23 cellular contexts compared by ENCODE assay signal in the genomic region with DNA sequence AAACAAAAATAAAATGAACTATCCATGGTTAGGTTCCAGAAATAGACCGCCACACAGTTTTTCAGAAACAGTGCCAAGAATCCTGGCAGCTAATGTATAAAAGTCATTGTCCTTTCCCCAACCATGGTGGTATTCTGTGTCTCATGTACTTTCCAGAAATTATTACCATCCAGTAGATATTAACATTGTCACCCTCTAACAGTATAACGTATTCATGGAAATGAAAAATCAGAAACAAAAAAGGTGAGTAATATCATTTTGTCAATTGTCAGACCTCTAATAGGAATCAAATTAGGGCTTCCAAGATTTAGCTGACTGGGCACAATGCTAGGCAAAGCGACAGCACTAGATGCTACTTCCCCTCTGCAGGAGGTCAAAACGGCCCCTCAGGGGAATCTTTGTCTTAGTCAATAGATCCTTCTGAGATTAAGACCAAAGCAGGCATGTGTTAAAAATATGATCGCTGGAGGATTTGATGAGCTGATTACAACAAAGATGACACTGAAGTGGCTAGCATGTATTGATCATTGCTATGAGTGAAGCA.
"Had no signal": no experiment of that assay in that cellular context is flagged by ENCODE, and none has a peak within 500 bp of the region (broad histone marks: within the 10 kb centered on the region; RNA-seq: fewer than 3 reads in every experiment).

No MANE protein-coding gene starts in this region.

- ATAC-seq: activated CD8-positive, alpha-beta T cell treated with anti-CD3 and anti-CD28 coated beads, Interleukin-2, amount 10 ng/mL, durations not matched to agents 7 days and 5 days; activated T-helper 17 cell treated with anti-CD3 and anti-CD28 coated beads, Interleukin-2, amount 50 U/mL, for 72 hours; foreskin keratinocyte; left lung; natural killer cell; T-cell; upper lobe of right lung had no signal

- H3K9me3 ChIP-seq: adrenal gland, ascending aorta, left lung, stomach, testis, upper lobe of right lung had no signal

- H3K4me3 ChIP-seq: adrenal gland, ascending aorta, left lung, stomach, testis, upper lobe of right lung had no signal

- H3K27me3 ChIP-seq: adrenal gland, ascending aorta, brain microvascular endothelial cell, left lung, stomach, testis, upper lobe of right lung had no signal

- H3K27ac ChIP-seq: adrenal gland, ascending aorta, brain microvascular endothelial cell, foreskin keratinocyte, left lung, stomach, testis, upper lobe of right lung, WERI-Rb-1 had no signal

- H3K36me3 ChIP-seq: adrenal gland, ascending aorta, brain microvascular endothelial cell, left lung, stomach, upper lobe of right lung, WERI-Rb-1 had no signal

- DNase-seq: activated CD4-positive, alpha-beta T cell treated with anti-CD3 and anti-CD28 coated beads, Interleukin-2, amount 50 U/mL, for 1 hour; activated CD4-positive, CD25-positive, alpha-beta regulatory T cell treated with anti-CD3 and anti-CD28 coated beads, Interleukin-2, amount 50 U/mL, for 72 hours; activated CD8-positive, alpha-beta T cell treated with anti-CD3 and anti-CD28 coated beads, Interleukin-2, amount 10 ng/mL, durations not matched to agents 7 days and 5 days; activated naive CD4-positive, alpha-beta T cell; activated T-cell treated with anti-CD3 and anti-CD28 coated beads, Interleukin-2, amount 50 U/mL, for 1 hour; brain microvascular endothelial cell; central memory CD4-positive, alpha-beta T cell; dermis blood vessel endothelial cell; effector memory CD4-positive, alpha-beta T cell; foreskin keratinocyte; kidney glomerular epithelial cell; left lung; mammary epithelial cell; natural killer cell; stimulated activated CD4-positive, alpha-beta T cell treated with anti-CD3 and anti-CD28 coated beads, Interleukin-4, amount 100 ng/mL, for 4 hours; stomach; T-cell; testis; upper lobe of right lung; WERI-Rb-1 had no signal

- H3K4me1 ChIP-seq: adrenal gland, ascending aorta, foreskin keratinocyte, left lung, stomach, testis, upper lobe of right lung had no signal
